1 cellular context compared by ENCODE assay signal in the genomic region with DNA sequence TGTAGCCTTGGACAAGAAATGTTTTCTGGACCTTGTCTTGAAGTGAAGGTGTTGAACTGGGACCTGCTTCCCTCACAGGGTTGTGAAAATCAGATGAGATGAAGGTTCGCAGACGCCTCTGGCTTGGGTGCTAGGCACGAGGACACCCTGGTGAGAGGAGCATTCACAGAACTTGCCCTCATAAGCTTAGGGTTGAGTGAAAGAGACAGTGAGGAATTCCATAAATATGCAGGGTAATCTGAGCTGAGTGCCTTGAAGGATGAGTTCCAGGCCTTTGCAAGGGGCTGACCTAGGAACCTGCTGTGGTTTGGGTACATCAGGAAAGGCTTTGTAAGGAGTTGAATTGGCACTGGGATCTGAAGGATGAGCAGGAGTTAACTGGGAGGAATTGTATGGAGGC.
TF ChIP-seq lines count a peak whose summit lies in the region.

No MANE protein-coding gene starts in this region.

TF ChIP-seq in SK-N-SH treated with all-trans-retinoic acid at 6 μM for 48 hours, 23 proteins besides CTCF, POLR2A, EP300 and RAD21 (continued from another document):
- TF ChIP-seq, protein P1, sequence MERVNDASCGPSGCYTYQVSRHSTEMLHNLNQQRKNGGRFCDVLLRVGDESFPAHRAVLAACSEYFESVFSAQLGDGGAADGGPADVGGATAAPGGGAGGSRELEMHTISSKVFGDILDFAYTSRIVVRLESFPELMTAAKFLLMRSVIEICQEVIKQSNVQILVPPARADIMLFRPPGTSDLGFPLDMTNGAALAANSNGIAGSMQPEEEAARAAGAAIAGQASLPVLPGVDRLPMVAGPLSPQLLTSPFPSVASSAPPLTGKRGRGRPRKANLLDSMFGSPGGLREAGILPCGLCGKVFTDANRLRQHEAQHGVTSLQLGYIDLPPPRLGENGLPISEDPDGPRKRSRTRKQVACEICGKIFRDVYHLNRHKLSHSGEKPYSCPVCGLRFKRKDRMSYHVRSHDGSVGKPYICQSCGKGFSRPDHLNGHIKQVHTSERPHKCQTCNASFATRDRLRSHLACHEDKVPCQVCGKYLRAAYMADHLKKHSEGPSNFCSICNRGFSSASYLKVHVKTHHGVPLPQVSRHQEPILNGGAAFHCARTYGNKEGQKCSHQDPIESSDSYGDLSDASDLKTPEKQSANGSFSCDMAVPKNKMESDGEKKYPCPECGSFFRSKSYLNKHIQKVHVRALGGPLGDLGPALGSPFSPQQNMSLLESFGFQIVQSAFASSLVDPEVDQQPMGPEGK (CRISPR knock-in tag; IDR thresholded peaks at IDR 0.05; ENCODE audit: borderline replicate concordance) = no peak
- TF ChIP-seq ZFP30 (CRISPR knock-in tag; IDR thresholded peaks at IDR 0.05) = no peak
